In genomic region chr10:102243304-102243703, GRCh38 we compare ENCODE assay signal across 1 cellular context.
TF ChIP-seq lines count a peak whose summit lies in the region.

No MANE protein-coding gene starts in this region.

TF ChIP-seq in IMR-90, 13 proteins besides CTCF, POLR2A, EP300 and RAD21:
- no peak for TF ChIP-seq CHD1 (IDR thresholded peaks at IDR 0.05; ENCODE audit: low read depth, low read length)
- no peak for TF ChIP-seq RFX5 (IDR thresholded peaks at IDR 0.05; ENCODE audit: low read depth, low read length)
- peak; percentile 100 for TF ChIP-seq CEBPB (IDR thresholded peaks at IDR 0.05; ENCODE audit: low read depth, low read length)
- no peak for TF ChIP-seq MAFK (IDR thresholded peaks at IDR 0.05; ENCODE audit: low read depth, low read length)
- 0 out of 2 replicates have a peak, but pooled peaks have one; percentile 36 for TF ChIP-seq FOS (IDR thresholded peaks at IDR 0.05; ENCODE audit: low read depth, low read length)
- TF ChIP-seq MAZ (IDR thresholded peaks at IDR 0.05; ENCODE audit: borderline replicate concordance, low read depth, low read length): peak; percentile 54; the same call in 1 of the 2 replicates
- no peak for TF ChIP-seq SMC3 (IDR thresholded peaks at IDR 0.05; ENCODE audit: low read depth, low read length)
- TF ChIP-seq NFE2L2 (IDR thresholded peaks at IDR 0.05; ENCODE audit: low read depth, low read length): no peak
- TF ChIP-seq MXI1 (IDR thresholded peaks at IDR 0.05; ENCODE audit: borderline replicate concordance, low read depth, low read length): no peak
- TF ChIP-seq RCOR1 (IDR thresholded peaks at IDR 0.05; ENCODE audit: insufficient replicate concordance, low read length): no peak
